ENCODE assay signal across 31 cellular contexts in the genomic region with DNA sequence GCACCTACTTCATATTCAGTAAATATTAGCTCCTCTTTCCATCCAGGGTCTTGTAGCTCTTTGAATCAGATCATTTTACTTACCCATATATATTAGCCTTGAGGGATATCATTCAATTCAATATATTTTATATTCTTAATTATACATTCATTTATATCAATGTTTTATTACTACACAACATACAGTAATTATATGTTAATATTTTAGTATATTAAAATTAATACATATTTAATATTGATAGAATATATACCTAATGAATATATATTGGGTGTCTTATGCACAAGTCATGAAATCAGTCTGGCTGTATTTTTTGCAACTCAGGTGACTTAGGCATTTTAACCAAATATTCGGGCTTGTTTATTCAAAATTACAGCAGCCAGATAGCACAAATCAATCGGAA. TPM values are rescaled to one million over a fixed set of nuclear protein-coding genes. Genes with fewer than 3 reads are reported as not detected.
"Had no signal": no experiment of that assay in that cellular context is flagged by ENCODE, and none has a peak within 500 bp of the region (broad histone marks: within the 10 kb centered on the region; RNA-seq: fewer than 3 reads in every experiment).

No MANE protein-coding gene starts in this region.

- H3K36me3 ChIP-seq: neutrophil, right lobe of liver, sigmoid colon, suprapubic skin, tibial artery, transverse colon, upper lobe of left lung, vagina had no signal

- H3K79me2 ChIP-seq: parathyroid adenoma had no signal

- H3K27ac ChIP-seq: neutrophil, parathyroid adenoma, psoas muscle, right lobe of liver, sigmoid colon, suprapubic skin, testis, tibial artery, upper lobe of left lung, vagina had no signal

- H3K9me3 Mint-ChIP-seq: natural killer cell; nephron; stimulated activated naive CD8-positive, alpha-beta T cell treated with anti-CD3 and anti-CD28 coated beads, Interleukin-15, amount 100 ng/mL, for 72 hours had no signal

- H2AFZ ChIP-seq: parathyroid adenoma had no signal

- ATAC-seq: naive thymus-derived CD4-positive, alpha-beta T cell; natural killer cell; psoas muscle; right cardiac atrium; right lobe of liver; stimulated activated memory B cell treated with anti-CD40 and anti-IgM and Interleukin-4, amounts not matched to agents 10 μg/mL and 1 μg/mL and 100 μg/mL, for 72 hours; stimulated activated naive CD8-positive, alpha-beta T cell treated with anti-CD3 and anti-CD28 coated beads, Interleukin-15, amount 100 ng/mL, for 72 hours; stimulated activated naive CD8-positive, alpha-beta T cell treated with anti-CD3 and anti-CD28 coated beads, Interleukin-15, Interleukin-2, amounts not matched to agents 100 U/mL and 50 U/mL, for 24 hours had no signal

- H3K4me1 Mint-ChIP-seq: nephron had no signal

- H3K4me1 ChIP-seq: parathyroid adenoma, psoas muscle, right lobe of liver, sigmoid colon, suprapubic skin, testis, tibial artery, upper lobe of left lung, vagina had no signal

- H3K4me3 Mint-ChIP-seq: naive thymus-derived CD4-positive, alpha-beta T cell; natural killer cell; nephron; stimulated activated memory B cell treated with anti-CD40 and anti-IgM and Interleukin-4, amounts not matched to agents 10 μg/mL and 1 μg/mL and 100 μg/mL, for 72 hours; stimulated activated naive CD8-positive, alpha-beta T cell treated with anti-CD3 and anti-CD28 coated beads, Interleukin-15, amount 100 ng/mL, for 72 hours had no signal

- FAIRE-seq: small intestine, urothelium cell line had no signal

- H3K9ac ChIP-seq: parathyroid adenoma had no signal

- H3K27ac Mint-ChIP-seq: naive thymus-derived CD4-positive, alpha-beta T cell; natural killer cell; progenitor cell of endocrine pancreas; stimulated activated memory B cell treated with anti-CD40 and anti-IgM and Interleukin-4, amounts not matched to agents 10 μg/mL and 1 μg/mL and 100 μg/mL, for 72 hours; stimulated activated naive CD8-positive, alpha-beta T cell treated with anti-CD3 and anti-CD28 coated beads, Interleukin-15, amount 100 ng/mL, for 72 hours had no signal

- H3K27me3 ChIP-seq: right lobe of liver, sigmoid colon, testis, transverse colon, upper lobe of left lung, vagina had no signal

- H3K36me3 Mint-ChIP-seq: naive thymus-derived CD4-positive, alpha-beta T cell; natural killer cell; stimulated activated memory B cell treated with anti-CD40 and anti-IgM and Interleukin-4, amounts not matched to agents 10 μg/mL and 1 μg/mL and 100 μg/mL, for 72 hours had no signal

- DNase-seq: naive thymus-derived CD4-positive, alpha-beta T cell; natural killer cell; nucleus accumbens; posterior cingulate gyrus; psoas muscle; right cardiac atrium; right lobe of liver; sigmoid colon; stimulated activated CD4-positive, alpha-beta T cell treated with anti-CD3 and anti-CD28 coated beads, Interleukin-15, amount 100 ng/mL, for 24 hours; stimulated activated CD4-positive, alpha-beta T cell treated with anti-CD3 and anti-CD28 coated beads, Interleukin-2, amount 100 ng/mL, for 24 hours; stimulated activated CD4-positive, alpha-beta T cell treated with anti-CD3 and anti-CD28 coated beads, Interleukin-2, amount 100 ng/mL, for 48 hours; stimulated activated CD4-positive, alpha-beta T cell treated with anti-CD3 and anti-CD28 coated beads, Interleukin-4, amount 100 ng/mL, for 24 hours; stimulated activated naive CD4-positive, alpha-beta T cell; stimulated activated naive CD8-positive, alpha-beta T cell treated with anti-CD3 and anti-CD28 coated beads, Interleukin-15, amount 100 ng/mL, for 72 hours; stimulated activated naive CD8-positive, alpha-beta T cell treated with anti-CD3 and anti-CD28 coated beads, Interleukin-15, Interleukin-2, amounts not matched to agents 100 U/mL and 50 U/mL, for 24 hours; substantia nigra; testis; tibial artery; transverse colon; upper lobe of left lung had no signal

- H3K9me3 ChIP-seq: neutrophil, psoas muscle, right lobe of liver, sigmoid colon, suprapubic skin, testis, tibial artery, transverse colon, upper lobe of left lung, vagina had no signal

- H3K4me3 ChIP-seq: psoas muscle, right lobe of liver, sigmoid colon, suprapubic skin, testis, tibial artery, transverse colon, upper lobe of left lung, vagina had no signal

RNA-seq across cellular contexts. Expression of gene POU3F3, which starts 37.2 kb away (rescaled TPM):
- total RNA-seq: naive thymus-derived CD4-positive, alpha-beta T cell; natural killer cell; omental fat pad; progenitor cell of endocrine pancreas; psoas muscle; right lobe of liver; upper lobe of left lung; ureter; vagina had no signal
- polyA plus RNA-seq: naive thymus-derived CD4-positive, alpha-beta T cell had no signal
